Comparison of ENCODE assay signal across 12 cellular contexts in the genomic region with DNA sequence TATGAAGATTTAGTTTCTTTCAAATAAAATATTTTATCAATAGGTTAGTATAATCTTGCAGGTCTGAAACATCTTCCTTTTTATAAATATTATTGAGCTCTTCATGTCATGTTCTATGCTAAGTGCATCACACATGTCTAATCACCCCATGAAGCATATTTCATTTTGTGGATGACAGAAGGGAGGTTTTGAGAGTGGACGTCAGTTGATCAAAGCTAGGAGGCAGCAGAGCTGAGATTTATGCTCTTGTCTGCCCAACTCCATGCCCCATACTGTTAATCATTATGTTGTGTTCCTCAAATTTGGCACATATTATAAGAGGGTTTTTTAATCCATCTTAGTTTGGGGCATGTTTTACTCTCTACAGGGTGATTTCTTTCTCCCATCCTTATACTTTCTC. TPM values are rescaled to one million over a fixed set of nuclear protein-coding genes. Genes with fewer than 3 reads are reported as not detected.
DNase-seq lines count a peak whose midpoint lies in the region; ATAC-seq and TF ChIP-seq lines count a peak whose summit lies in the region.
"Had no signal": no experiment of that assay in that cellular context is flagged by ENCODE, and none has a peak within 500 bp of the region (broad histone marks: within the 10 kb centered on the region; RNA-seq: fewer than 3 reads in every experiment).

No MANE protein-coding gene starts in this region.

- H3K9me3 ChIP-seq in A673 (ENCODE audit: low read depth, low read length, poor library complexity, severe bottlenecking) (no peaks in the 10 kb centered on the region), stomach (no peaks in the 10 kb centered on the region)
- H3K9me3 ChIP-seq: thyroid gland had no signal

- no peak for TF ChIP-seq POLR2A in stomach (IDR thresholded peaks at IDR 0.05)

- H3K4me3 ChIP-seq in A673 (ENCODE audit: low read depth, low read length, poor library complexity, severe bottlenecking) (no peak overlapping the region), stomach (no peak overlapping the region)
- H3K4me3 ChIP-seq: thyroid gland had no signal

- BruUV-seq in A673 (replicated peaks; lab: Mats Ljungman, UMichigan): no TSS peak

- TF ChIP-seq EP300 in stomach (IDR thresholded peaks at IDR 0.05): no peak

- intact Hi-C loops in A673 (cut with micrococcal nuclease; ENCODE audit: unreplicated experiment): no loop called here
- intact Hi-C loops in stomach (cut with DNase I; ENCODE audit: low total_unique reads): no loop called here

- CTCF ChIA-PET in A673 (lab: Charles Lee): interaction anchor here (0.7 kb wide), 1 partner anchor 23 kb away, joined by 3 read pairs; the partner anchor contains the start of gene DSE

- H3K36me3 ChIP-seq in A673 (ENCODE audit: insufficient read depth, low read length, poor library complexity, severe bottlenecking) (no peaks in the 10 kb centered on the region), stomach (no peaks in the 10 kb centered on the region)
- H3K36me3 ChIP-seq: thyroid gland had no signal

- 0 out of 2 replicates have a peak, but pooled peaks have one; percentile 43 for TF ChIP-seq CTCF in A673 (conservative IDR thresholded peaks at IDR 0.05; ENCODE audit: low read depth, low read length)
- peak; percentile 47 for TF ChIP-seq CTCF in foreskin keratinocyte (conservative IDR thresholded peaks at IDR 0.05)
- TF ChIP-seq CTCF in stomach (IDR thresholded peaks at IDR 0.05): no peak

- H3K4me1 ChIP-seq in A673 (ENCODE audit: insufficient read depth, low read length, poor library complexity, severe bottlenecking) (peaks cover 36% of the 10 kb centered on the region), foreskin keratinocyte (peaks cover 37% of the 10 kb centered on the region), stomach (peaks cover 0 to 37% (median 16%) of the 10 kb centered on the region in 4 donors)
- H3K4me1 ChIP-seq: thyroid gland had no signal

- peak; percentile 52 for DNase-seq in A673 (ENCODE audit: low spot score)
- peak; percentile 26 for DNase-seq in NOMO-1 treated with dmso at 0.1 percent for 144 hours (lab: John Stamatoyannopoulos, UW; ENCODE audit: unreplicated experiment)
- no peak for DNase-seq in foreskin keratinocyte
- DNase-seq in stomach: no peak
- no peak for DNase-seq in NCI-H1694 treated with DMSO at 0.1 percent for 48 hours (lab: John Stamatoyannopoulos, UW)
- DNase-seq in DMS153 treated with DMSO at 0.1 percent for 48 hours (lab: John Stamatoyannopoulos, UW; ENCODE audit: unreplicated experiment): no peak
- DNase-seq in activated CD8-positive, alpha-beta memory T cell treated with anti-CD3 and anti-CD28 coated beads, Interleukin-2, amount 50 U/mL, for 4 hours: no peak
- DNase-seq: C1 segment of cervical spinal cord, left colon, SHP77, thyroid gland had no signal

- H3K27me3 ChIP-seq in A673 (replicated peaks; ENCODE audit: insufficient read depth, low read depth, low read length, poor library complexity) (no peaks in the 10 kb centered on the region), foreskin keratinocyte (no peaks in the 10 kb centered on the region), stomach (no peaks in the 10 kb centered on the region)
- H3K27me3 ChIP-seq: thyroid gland had no signal

- H3K27ac ChIP-seq in A673 (ENCODE audit: low read depth, low read length, poor library complexity, severe bottlenecking) (peak overlapping the region; percentile 63), foreskin keratinocyte (peak overlapping the region; percentile 32), stomach (peak overlapping the region in 2 of 5 donors; percentile 54 to 62)
- H3K27ac ChIP-seq: thyroid gland had no signal

- WGBS in stomach, 5 donors: 5 to 57% (median 30%) methylated on average over 1 of the region's 1 CpG

- POLR2A ChIA-PET in A673 (lab: Charles Lee; ENCODE audit: low non-redundant PET): no interaction called here

- peak; percentile 38 for ATAC-seq in GM19372 (IDR thresholded peaks at IDR 0.05; ENCODE audit: low read depth, unreplicated experiment)
- ATAC-seq in foreskin keratinocyte: peak; percentile 35
- ATAC-seq: left colon had no signal

RNA-seq across cellular contexts. Expression of gene DSE, which starts 22.7 kb away (rescaled TPM):
- total RNA-seq in A673 (2021) (31.4 and 33.3 TPM in 2 replicates), foreskin keratinocyte (94.6 and 99.1 TPM in 2 replicates), stomach (10 to 100 TPM in 4 of 5 donors, 1 to 10 TPM in 1; 3.8 to 39.8 (median 15.8) TPM)
- polyA plus RNA-seq in foreskin keratinocyte (17.4 and 24.9 TPM in 2 replicates), stomach (10 to 100 TPM in 1 of 3 donors, 1 to 10 TPM in 2; 3.9 to 10.7 (median 7.7) TPM)

Comparison
In these comparisons a context has a peak if more than half of its experiments do, and no peak if none do; other contexts are left out.
1. DNase-seq: peak in A673 (single experiment) and NOMO-1 treated with dmso at 0.1 percent for 144 hours (single experiment); none in foreskin keratinocyte (0 of 2), stomach (single experiment), NCI-H1694 treated with DMSO at 0.1 percent for 48 hours (single experiment), DMS153 treated with DMSO at 0.1 percent for 48 hours (single experiment) and activated CD8-positive, alpha-beta memory T cell treated with anti-CD3 and anti-CD28 coated beads, Interleukin-2, amount 50 U/mL, for 4 hours (single experiment).
2. CTCF ChIP-seq: peak in A673 (single experiment) and foreskin keratinocyte (single experiment); none in stomach (0 of 7).